19 cellular contexts compared by ENCODE assay signal in genomic region chr1:63916485-63917360, GRCh38.
DNase-seq lines count a peak whose midpoint lies in the region; ATAC-seq and TF ChIP-seq lines count a peak whose summit lies in the region.
"Had no signal": no experiment of that assay in that cellular context is flagged by ENCODE, and none has a peak within 500 bp of the region (broad histone marks: within the 10 kb centered on the region; RNA-seq: fewer than 3 reads in every experiment).

No MANE protein-coding gene starts in this region.

- no peaks in the 10 kb centered on the region for H3K36me3 ChIP-seq in stomach
- no peaks in the 10 kb centered on the region for H3K36me3 ChIP-seq in breast epithelium
- H3K36me3 ChIP-seq: prostate gland, spleen, upper lobe of left lung had no signal

- H3K27ac ChIP-seq in stomach (peak overlapping the region; percentile 67 to 90 (median 75)), breast epithelium (no peak overlapping the region)
- H3K27ac ChIP-seq: epithelial cell of prostate, prostate gland, spleen, upper lobe of left lung had no signal

- WGBS in stomach, 5 donors: 27 to 53% (median 52%) methylated on average over 2 of the region's 2 CpGs

- H3K27me3 Mint-ChIP-seq in chondrocyte (ENCODE audit: low read depth): no peaks in the 10 kb centered on the region

- H3K4me3 ChIP-seq in stomach (no peak overlapping the region), breast epithelium (no peak overlapping the region)
- H3K4me3 ChIP-seq: prostate gland, spleen, upper lobe of left lung had no signal

- H3K27me3 ChIP-seq in stomach: no peaks in the 10 kb centered on the region
- no peaks in the 10 kb centered on the region for H3K27me3 ChIP-seq in breast epithelium
- H3K27me3 ChIP-seq: spleen, upper lobe of left lung had no signal

- no peak for TF ChIP-seq EP300 in stomach (IDR thresholded peaks at IDR 0.05)

- intact Hi-C loops in stomach (cut with DNase I; ENCODE audit: low total_unique reads) (no loop called here), breast epithelium (cut with DNase I; ENCODE audit: low total_unique reads) (no loop called here)

- no peak for TF ChIP-seq CTCF in chondrocyte (IDR thresholded peaks at IDR 0.05)
- no peak for TF ChIP-seq CTCF in stomach (IDR thresholded peaks at IDR 0.05)
- no peak for TF ChIP-seq CTCF in breast epithelium (IDR thresholded peaks at IDR 0.05)

- DNase-seq in NCI-H748 (lab: John Stamatoyannopoulos, UW; ENCODE audit: unreplicated experiment) (peak; percentile 58), NCI-H748 treated with DMSO at 0.1 percent for 48 hours (lab: John Stamatoyannopoulos, UW) (no peak), NCI-H2081 treated with DMSO at 0.1 percent for 48 hours (lab: John Stamatoyannopoulos, UW) (peak; percentile 13), chondrocyte (ENCODE audit: low spot score) (no peak), stomach (peak; percentile 55), NCI-H187 treated with DMSO at 0.1 percent for 48 hours (lab: John Stamatoyannopoulos, UW) (no peak), breast epithelium (ENCODE audit: low spot score in 2 of 2) (no peak)
- DNase-seq: activated CD4-positive, alpha-beta T cell treated with anti-CD3 and anti-CD28 coated beads for 36 hours; activated naive CD4-positive, alpha-beta T cell treated with Interleukin-2 at 50 U/mL for 16 hours; CD4-positive, alpha-beta memory T cell; dermis blood vessel endothelial cell; GF-D8; naive B cell; spleen; stimulated activated naive CD8-positive, alpha-beta T cell treated with anti-CD3 and anti-CD28 coated beads, Interleukin-15, Interleukin-2, amounts not matched to agents 100 U/mL and 50 U/mL, for 24 hours; upper lobe of left lung had no signal

- H3K27ac Mint-ChIP-seq in chondrocyte (ENCODE audit: unreplicated experiment): peak overlapping the region; percentile 49
- H3K27ac Mint-ChIP-seq: activated CD4-positive, alpha-beta T cell treated with anti-CD3 and anti-CD28 coated beads for 36 hours; CD4-positive, alpha-beta memory T cell had no signal

- no peak overlapping the region for H3K4me3 Mint-ChIP-seq in chondrocyte (ENCODE audit: unreplicated experiment)
- H3K4me3 Mint-ChIP-seq: activated CD4-positive, alpha-beta T cell treated with anti-CD3 and anti-CD28 coated beads for 36 hours; CD4-positive, alpha-beta memory T cell; naive B cell had no signal

- H3K9me3 Mint-ChIP-seq in chondrocyte (ENCODE audit: low read depth): no peaks in the 10 kb centered on the region
- H3K9me3 Mint-ChIP-seq: CD4-positive, alpha-beta memory T cell had no signal

- H3K4me1 Mint-ChIP-seq in chondrocyte (ENCODE audit: low read depth): peaks cover 94% of the 10 kb centered on the region
- H3K4me1 Mint-ChIP-seq: activated CD4-positive, alpha-beta T cell treated with anti-CD3 and anti-CD28 coated beads for 36 hours; CD4-positive, alpha-beta memory T cell had no signal

- TF ChIP-seq POLR2A in stomach (IDR thresholded peaks at IDR 0.05): no peak
- TF ChIP-seq POLR2A in breast epithelium (IDR thresholded peaks at IDR 0.05): no peak

- ATAC-seq in HG03025 (IDR thresholded peaks at IDR 0.05; ENCODE audit: low FRiP score, unreplicated experiment): no peak
- ATAC-seq: activated CD4-positive, alpha-beta T cell treated with anti-CD3 and anti-CD28 coated beads for 36 hours; stimulated activated naive CD8-positive, alpha-beta T cell treated with anti-CD3 and anti-CD28 coated beads, Interleukin-15, Interleukin-2, amounts not matched to agents 100 U/mL and 50 U/mL, for 24 hours had no signal

- peaks cover 3% of the 10 kb centered on the region for H3K36me3 Mint-ChIP-seq in chondrocyte (ENCODE audit: low read depth)
- H3K36me3 Mint-ChIP-seq: CD4-positive, alpha-beta memory T cell; naive B cell had no signal

- no peaks in the 10 kb centered on the region for H3K9me3 ChIP-seq in stomach
- H3K9me3 ChIP-seq in breast epithelium: no peaks in the 10 kb centered on the region
- H3K9me3 ChIP-seq: prostate gland, spleen, upper lobe of left lung had no signal

- peaks cover 17 to 90% (median 78%) of the 10 kb centered on the region in 4 donors for H3K4me1 ChIP-seq in stomach
- H3K4me1 ChIP-seq in breast epithelium: no peaks in the 10 kb centered on the region

Comparison
In these comparisons a context has a peak if more than half of its experiments do, and no peak if none do; other contexts are left out.
1. DNase-seq: peak in NCI-H748 (single experiment), NCI-H2081 treated with DMSO at 0.1 percent for 48 hours (single experiment) and stomach (single experiment); none in NCI-H748 treated with DMSO at 0.1 percent for 48 hours (single experiment), chondrocyte (single experiment), NCI-H187 treated with DMSO at 0.1 percent for 48 hours (single experiment) and breast epithelium (0 of 2).
2. H3K27ac ChIP-seq: peak in stomach (5 of 5); none in breast epithelium (0 of 2).